In genomic region chr20:1185316-1185741, GRCh38 we compare ENCODE assay signal across 10 cellular contexts. TPM values are rescaled to one million over a fixed set of nuclear protein-coding genes. Genes with fewer than 3 reads are reported as not detected.
DNase-seq lines count a peak whose midpoint lies in the region; ATAC-seq, FAIRE-seq and TF ChIP-seq lines count a peak whose summit lies in the region.
"Had no signal": no experiment of that assay in that cellular context is flagged by ENCODE, and none has a peak within 500 bp of the region (broad histone marks: within the 10 kb centered on the region; RNA-seq: fewer than 3 reads in every experiment).

No MANE protein-coding gene starts in this region.

- H3K4me1 ChIP-seq in A549 (peaks cover 16% of the 10 kb centered on the region), HEK293 (ENCODE audit: control insufficient read depth, insufficient read depth, low read length) (no peaks in the 10 kb centered on the region), ascending aorta (peaks cover 4% of the 10 kb centered on the region in 2 donors)

- peak overlapping the region; percentile 93 for H3K4me2 ChIP-seq in A549

- DNase-seq in A549 (ENCODE audit: low read depth in 1 of 2, low spot score in 1 of 2) (peak in 1 of 2 experiments; percentile 38), ascending aorta (ENCODE audit: low spot score in 2 of 2) (no peak), left colon (peak in 1 of 2 donors; percentile 10), kidney glomerular epithelial cell (lab: John Stamatoyannopoulos, UW) (no peak), hippocampal formation (lab: John Stamatoyannopoulos, UW) (no peak), putamen (ENCODE audit: low spot score) (no peak)

- CTCF ChIA-PET in A549 (lab: Yijun Ruan, JAX) (interaction anchor here (0.6 to 5.3 kb wide), 19 partner anchors 12 to 371 kb away, joined by 3 to 91 read pairs (median 5); partner anchors contain the start of gene SNPH), HEK293 (lab: Yijun Ruan, JAX) (interaction anchor here (0.6 to 3.4 kb wide), 4 partner anchors 11 to 397 kb away, joined by 3 to 21 read pairs (median 4); no protein-coding TSS in a partner anchor)

- H3K4me3 ChIP-seq in A549 = peak overlapping the region; percentile 94
- H3K4me3 ChIP-seq in HEK293 (ENCODE audit: low read depth, low read length) = peak overlapping the region; percentile 46
- H3K4me3 ChIP-seq in ascending aorta = peak overlapping the region; percentile 53 to 62

- 1% methylated on average over 16 of the region's 54 CpGs for WGBS in A549 (ENCODE audit: missing lambda C conversion rate)

- H3K27me3 ChIP-seq in ascending aorta = peaks cover 7% of the 10 kb centered on the region

- POLR2A ChIA-PET in A549 (lab: Yijun Ruan, JAX) (interaction anchor here (0.6 kb wide), 1 partner anchor 498 kb away, joined by 3 read pairs; no protein-coding TSS in a partner anchor), HEK293 (lab: Yijun Ruan, JAX) (interaction anchor here (1.0 kb wide), 1 partner anchor 39 kb away, joined by 4 read pairs; no protein-coding TSS in a partner anchor)

- peak; percentile 44 to 67 for ATAC-seq in A549
- ATAC-seq in left colon = peak; percentile 38
- no peak for ATAC-seq in GM19351 (IDR thresholded peaks at IDR 0.05; ENCODE audit: unreplicated experiment)

- no peak for TF ChIP-seq CTCF in A549 (IDR thresholded peaks at IDR 0.05)
- TF ChIP-seq CTCF in HEK293 (tag by site-specific recombination; IDR thresholded peaks at IDR 0.05) = no peak
- no peak for TF ChIP-seq CTCF in ascending aorta (IDR thresholded peaks at IDR 0.05)

- intact Hi-C loops in ascending aorta (cut with DNase I) (no loop called here), left colon (cut with DNase I, micrococcal nuclease) (no loop called here)

- H3K36me3 ChIP-seq in HEK293 (ENCODE audit: control insufficient read depth in 2 of 2, insufficient read depth in 1 of 2, low read length in 2 of 2) (peaks cover 0 to 12% of the 10 kb centered on the region in 2 experiments; a peak in 1 of 3 replicates), ascending aorta (no peaks in the 10 kb centered on the region)

- no peak for TF ChIP-seq EP300 in A549 (IDR thresholded peaks at IDR 0.05)

- peak overlapping the region; percentile 76 to 90 for H3K27ac ChIP-seq in A549
- no peak overlapping the region; the same call in 1 of the 2 replicates for H3K27ac ChIP-seq in HEK293 (ENCODE audit: extremely low read depth, low read depth, low read length)
- no peak overlapping the region for H3K27ac ChIP-seq in ascending aorta

- no peak for TF ChIP-seq RAD21 in A549 (conservative IDR thresholded peaks at IDR 0.05 in 1 of 2, IDR thresholded peaks at IDR 0.05 in 1 of 2)

- TF ChIP-seq POLR2A in A549 (IDR thresholded peaks at IDR 0.05; ENCODE audit: low read length) = no peak

- H3K9me3 ChIP-seq in A549 = no peaks in the 10 kb centered on the region
- H3K9me3 ChIP-seq in HEK293 (ENCODE audit: control insufficient read depth, insufficient read depth, low read depth, low read length) = no peaks in the 10 kb centered on the region
- H3K9me3 ChIP-seq in ascending aorta = no peaks in the 10 kb centered on the region

- no peak for FAIRE-seq in A549 (lab: Jason Lieb, UNC)
- FAIRE-seq: TTC549 had no signal

TF ChIP-seq in A549, 52 proteins besides CTCF, POLR2A, EP300 and RAD21:
- TF ChIP-seq RNF2 (IDR thresholded peaks at IDR 0.05; ENCODE audit: borderline replicate concordance, low read depth) (no peak), PBX3 (IDR thresholded peaks at IDR 0.05) (no peak), PHF8 (IDR thresholded peaks at IDR 0.05; ENCODE audit: borderline replicate concordance, low read depth) (0 out of 2 replicates have a peak, but pooled peaks have one; percentile 11), CBX8 (IDR thresholded peaks at IDR 0.05) (no peak)

TF ChIP-seq in HEK293, 187 proteins besides CTCF, POLR2A, EP300 and RAD21:
- TF ChIP-seq, protein P1, sequence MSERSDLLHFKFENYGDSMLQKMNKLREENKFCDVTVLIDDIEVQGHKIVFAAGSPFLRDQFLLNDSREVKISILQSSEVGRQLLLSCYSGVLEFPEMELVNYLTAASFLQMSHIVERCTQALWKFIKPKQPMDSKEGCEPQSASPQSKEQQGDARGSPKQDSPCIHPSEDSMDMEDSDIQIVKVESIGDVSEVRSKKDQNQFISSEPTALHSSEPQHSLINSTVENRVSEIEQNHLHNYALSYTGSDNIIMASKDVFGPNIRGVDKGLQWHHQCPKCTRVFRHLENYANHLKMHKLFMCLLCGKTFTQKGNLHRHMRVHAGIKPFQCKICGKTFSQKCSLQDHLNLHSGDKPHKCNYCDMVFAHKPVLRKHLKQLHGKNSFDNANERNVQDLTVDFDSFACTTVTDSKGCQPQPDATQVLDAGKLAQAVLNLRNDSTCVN (tag by site-specific recombination; optimal IDR thresholded peaks at IDR 0.05) = peak; percentile 14
- TF ChIP-seq, protein P2, sequence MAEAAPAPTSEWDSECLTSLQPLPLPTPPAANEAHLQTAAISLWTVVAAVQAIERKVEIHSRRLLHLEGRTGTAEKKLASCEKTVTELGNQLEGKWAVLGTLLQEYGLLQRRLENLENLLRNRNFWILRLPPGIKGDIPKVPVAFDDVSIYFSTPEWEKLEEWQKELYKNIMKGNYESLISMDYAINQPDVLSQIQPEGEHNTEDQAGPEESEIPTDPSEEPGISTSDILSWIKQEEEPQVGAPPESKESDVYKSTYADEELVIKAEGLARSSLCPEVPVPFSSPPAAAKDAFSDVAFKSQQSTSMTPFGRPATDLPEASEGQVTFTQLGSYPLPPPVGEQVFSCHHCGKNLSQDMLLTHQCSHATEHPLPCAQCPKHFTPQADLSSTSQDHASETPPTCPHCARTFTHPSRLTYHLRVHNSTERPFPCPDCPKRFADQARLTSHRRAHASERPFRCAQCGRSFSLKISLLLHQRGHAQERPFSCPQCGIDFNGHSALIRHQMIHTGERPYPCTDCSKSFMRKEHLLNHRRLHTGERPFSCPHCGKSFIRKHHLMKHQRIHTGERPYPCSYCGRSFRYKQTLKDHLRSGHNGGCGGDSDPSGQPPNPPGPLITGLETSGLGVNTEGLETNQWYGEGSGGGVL (tag by site-specific recombination; IDR thresholded peaks at IDR 0.05) = peak; percentile 69
- no peak for TF ChIP-seq ZBTB21 (tag by site-specific recombination; IDR thresholded peaks at IDR 0.05)

RNA-seq across cellular contexts. Expression of gene TMEM74B, which starts 0.5 kb away (rescaled TPM):
- polyA plus RNA-seq in A549 (2011; rRNA removed) (2.9 and 3.3 TPM in 2 replicates), A549 (2017; fragmentation: RNase III; extraction: RNeasy Plus Mini Kit Qiagen cat#74134 plus additional on column Dnase treatment) (2.8 to 3.7 TPM (median 3.4 TPM) in 3 replicates)
- polyA plus RNA-seq in A549 (2012; cell fraction: cytosol; rRNA removed) = 2.9 and 3.4 TPM in 2 replicates
- polyA plus RNA-seq in A549 (2012; cell fraction: nucleus; rRNA removed) = 22.0 and 22.7 TPM in 2 replicates
- polyA minus RNA-seq in A549 (2011; rRNA and poly(A)+ RNA removed) = 1.6 and 1.8 TPM in 2 replicates
- total RNA-seq in ascending aorta (not detected), left colon (1 to 10 TPM; 2.2 to 3.4 TPM)
- total RNA-seq: myocyte had no signal

RNA-seq across cellular contexts. Expression of gene C20orf202, which starts 17.9 kb away (rescaled TPM):
- polyA plus RNA-seq in A549 (2011; rRNA removed) = 0.12 and 0.32 TPM in 2 replicates
- polyA plus RNA-seq in A549 (2012; cell fraction: cytosol; rRNA removed) = 0.03 TPM in 1 of 2 replicates, not detected in the other
- 0.02 TPM in 1 of 2 replicates, not detected in the other for polyA plus RNA-seq in A549 (2012; cell fraction: nucleus; rRNA removed)
- 0.09 TPM in 1 of 3 replicates, not detected in the others for polyA plus RNA-seq in A549 (2017; fragmentation: RNase III; extraction: RNeasy Plus Mini Kit Qiagen cat#74134 plus additional on column Dnase treatment)
- polyA minus RNA-seq in A549 (2011; rRNA and poly(A)+ RNA removed) = 0.15 TPM in 1 of 2 replicates, not detected in the other
- total RNA-seq in ascending aorta = not detected
- under 1 TPM; 0.18 to 0.59 TPM for total RNA-seq in left colon
- total RNA-seq: myocyte had no signal

RNA-seq across cellular contexts. Expression of gene RAD21L1, which starts 40.5 kb away (rescaled TPM):
- polyA plus RNA-seq in A549 (2011; rRNA removed) = not detected in 2 replicates
- not detected in 2 replicates for polyA plus RNA-seq in A549 (2012; cell fraction: cytosol; rRNA removed)
- polyA plus RNA-seq in A549 (2012; cell fraction: nucleus; rRNA removed) = not detected in 2 replicates
- polyA plus RNA-seq in A549 (2017; fragmentation: RNase III; extraction: RNeasy Plus Mini Kit Qiagen cat#74134 plus additional on column Dnase treatment) = not detected in 3 replicates
- not detected in 2 replicates for polyA minus RNA-seq in A549 (2011; rRNA and poly(A)+ RNA removed)
- total RNA-seq in ascending aorta = not detected
- total RNA-seq in left colon = not detected

Comparison
In these comparisons a context has a peak if more than half of its experiments do, and no peak if none do; other contexts are left out.
1. H3K27ac ChIP-seq: peak in A549 (2 of 2); none in HEK293 (single experiment) and ascending aorta (0 of 2).
2. Peak in every context shown above with its lines, with median percentiles within 50 percentile points of each other: H3K4me3 ChIP-seq.